ENCODE assay signal across 18 cellular contexts in the genomic region with DNA sequence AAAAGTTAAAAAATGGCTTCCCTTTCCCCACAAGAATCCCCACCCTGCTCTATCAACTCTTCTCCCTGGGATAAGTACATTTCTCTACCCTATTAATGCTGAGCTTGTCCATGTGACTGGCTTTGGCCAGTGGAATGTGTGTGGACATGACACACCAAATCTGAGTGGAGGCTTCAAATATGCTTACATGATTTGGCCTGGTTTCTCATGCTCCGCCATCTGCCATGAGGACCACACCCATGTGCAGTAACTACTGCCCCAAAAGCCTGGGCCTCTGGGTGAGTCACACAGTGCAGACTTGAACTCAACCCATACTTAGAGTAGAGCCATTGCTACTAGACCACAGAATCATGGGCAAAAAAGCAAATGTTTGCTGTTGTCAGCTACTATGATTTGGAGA. TPM values are rescaled to one million over a fixed set of nuclear protein-coding genes. Genes with fewer than 3 reads are reported as not detected.
DNase-seq lines count a peak whose midpoint lies in the region; ATAC-seq and TF ChIP-seq lines count a peak whose summit lies in the region.
"Had no signal": no experiment of that assay in that cellular context is flagged by ENCODE, and none has a peak within 500 bp of the region (broad histone marks: within the 10 kb centered on the region; RNA-seq: fewer than 3 reads in every experiment).

No MANE protein-coding gene starts in this region.

- DNase-seq in AG08396 (ENCODE audit: low spot score) (peak; percentile 59), ELR (ENCODE audit: low read depth) (peak; percentile 37), NK-92 (lab: John Stamatoyannopoulos, UW; ENCODE audit: unreplicated experiment) (no peak), midbrain (lab: John Stamatoyannopoulos, UW) (no peak), immature natural killer cell (no peak), pons (ENCODE audit: low spot score) (no peak)
- no peak for DNase-seq in activated CD4-positive, alpha-beta memory T cell treated with anti-CD3 and anti-CD28 coated beads for 36 hours
- DNase-seq: activated naive CD8-positive, alpha-beta T cell treated with anti-CD3 and anti-CD28 coated beads, Interleukin-2, amount 10 ng/mL, durations not matched to agents 7 days and 5 days; CD8-positive, alpha-beta T cell; effector CD4-positive, alpha-beta T cell; GOT3; hypothalamus; mesendoderm; NCI-H146; NCI-H774; stomach had no signal

- peaks cover 0 to 92% of the 10 kb centered on the region in 2 donors for H3K36me3 ChIP-seq in gastroesophageal sphincter

- H3K4me3 ChIP-seq in gastroesophageal sphincter = no peak overlapping the region
- H3K4me3 ChIP-seq: SK-N-MC, stomach had no signal

- peaks cover 12% of the 10 kb centered on the region for H3K4me1 Mint-ChIP-seq in activated CD4-positive, alpha-beta memory T cell treated with anti-CD3 and anti-CD28 coated beads for 36 hours (ENCODE audit: low read depth)
- H3K4me1 Mint-ChIP-seq in immature natural killer cell = no peaks in the 10 kb centered on the region

- no peak overlapping the region for H3K27ac ChIP-seq in gastroesophageal sphincter
- H3K27ac ChIP-seq: SK-N-MC had no signal

- intact Hi-C loops in activated CD4-positive, alpha-beta memory T cell treated with anti-CD3 and anti-CD28 coated beads for 36 hours (cut with micrococcal nuclease) = no loop called here

- H3K27me3 Mint-ChIP-seq in activated CD4-positive, alpha-beta memory T cell treated with anti-CD3 and anti-CD28 coated beads for 36 hours = no peaks in the 10 kb centered on the region
- no peaks in the 10 kb centered on the region for H3K27me3 Mint-ChIP-seq in immature natural killer cell (ENCODE audit: low read depth in 3 of 3)
- H3K27me3 Mint-ChIP-seq: activated naive CD8-positive, alpha-beta T cell treated with anti-CD3 and anti-CD28 coated beads, Interleukin-2, amount 10 ng/mL, durations not matched to agents 7 days and 5 days had no signal

- peaks cover 54% of the 10 kb centered on the region for H3K36me3 Mint-ChIP-seq in activated CD4-positive, alpha-beta memory T cell treated with anti-CD3 and anti-CD28 coated beads for 36 hours
- H3K36me3 Mint-ChIP-seq in immature natural killer cell = peaks cover 8 to 41% (median 38%) of the 10 kb centered on the region in 3 donors

- CTCF ChIA-PET in activated CD4-positive, alpha-beta memory T cell treated with anti-CD3 and anti-CD28 coated beads for 36 hours (lab: Charles Lee) = interaction anchor here (0.6 kb wide), 1 partner anchor 165 kb away, joined by 4 read pairs; no protein-coding TSS in a partner anchor

- no peak overlapping the region for H3K4me3 Mint-ChIP-seq in activated CD4-positive, alpha-beta memory T cell treated with anti-CD3 and anti-CD28 coated beads for 36 hours
- H3K4me3 Mint-ChIP-seq in immature natural killer cell = no peak overlapping the region
- H3K4me3 Mint-ChIP-seq: activated naive CD8-positive, alpha-beta T cell treated with anti-CD3 and anti-CD28 coated beads, Interleukin-2, amount 10 ng/mL, durations not matched to agents 7 days and 5 days; CD8-positive, alpha-beta T cell had no signal

- TF ChIP-seq CTCF in gastroesophageal sphincter (IDR thresholded peaks at IDR 0.05) = no peak

- no peak for TF ChIP-seq POLR2A in gastroesophageal sphincter (IDR thresholded peaks at IDR 0.05)

- ATAC-seq in gastroesophageal sphincter = peak; percentile 69
- ATAC-seq: CD8-positive, alpha-beta T cell had no signal

- H3K27ac Mint-ChIP-seq in activated CD4-positive, alpha-beta memory T cell treated with anti-CD3 and anti-CD28 coated beads for 36 hours = peak overlapping the region; percentile 52
- H3K27ac Mint-ChIP-seq in immature natural killer cell = no peak overlapping the region
- H3K27ac Mint-ChIP-seq: activated naive CD8-positive, alpha-beta T cell treated with anti-CD3 and anti-CD28 coated beads, Interleukin-2, amount 10 ng/mL, durations not matched to agents 7 days and 5 days; CD8-positive, alpha-beta T cell had no signal

- POLR2A ChIA-PET in activated CD4-positive, alpha-beta memory T cell treated with anti-CD3 and anti-CD28 coated beads for 36 hours (lab: Charles Lee) = interaction anchor here (1.3 kb wide), 1 partner anchor 27 kb away, joined by 10 read pairs; no protein-coding TSS in a partner anchor

- no peak for TF ChIP-seq EP300 in gastroesophageal sphincter (IDR thresholded peaks at IDR 0.05)

- no peaks in the 10 kb centered on the region for H3K9me3 Mint-ChIP-seq in activated CD4-positive, alpha-beta memory T cell treated with anti-CD3 and anti-CD28 coated beads for 36 hours
- no peaks in the 10 kb centered on the region for H3K9me3 Mint-ChIP-seq in immature natural killer cell
- H3K9me3 Mint-ChIP-seq: activated naive CD8-positive, alpha-beta T cell treated with anti-CD3 and anti-CD28 coated beads, Interleukin-2, amount 10 ng/mL, durations not matched to agents 7 days and 5 days; CD8-positive, alpha-beta T cell had no signal

- no peaks in the 10 kb centered on the region for H3K9me3 ChIP-seq in gastroesophageal sphincter
- H3K9me3 ChIP-seq: stomach had no signal

- H3K27me3 ChIP-seq in gastroesophageal sphincter = no peaks in the 10 kb centered on the region
- H3K27me3 ChIP-seq: stomach had no signal

- peaks cover 0 to 7% (median 0%) of the 10 kb centered on the region in 3 donors for H3K4me1 ChIP-seq in gastroesophageal sphincter
- H3K4me1 ChIP-seq: stomach had no signal

- 40% methylated on average over 1 of the region's 1 CpG; no CpG with 5 or more reads in 1 of the 2 donors for WGBS in gastroesophageal sphincter (ENCODE audit: low coverage in 1 of 2), 2 donors

RNA-seq across cellular contexts. Expression of gene RASSF2, which starts 36.3 kb away (rescaled TPM):
- total RNA-seq in activated CD4-positive, alpha-beta memory T cell treated with anti-CD3 and anti-CD28 coated beads for 36 hours = 10 to 100 TPM; 44.6 to 46.1 TPM
- total RNA-seq in gastroesophageal sphincter = 10 to 100 TPM; 28.3 to 99.0 (median 69.1) TPM
- polyA plus RNA-seq in immature natural killer cell = 10 to 100 TPM; 15.7 to 18.7 (median 16.7) TPM

Comparison
In these comparisons a context has a peak if more than half of its experiments do, and no peak if none do; other contexts are left out.
1. DNase-seq: peak in AG08396 (single experiment) and ELR (single experiment); none in activated CD4-positive, alpha-beta memory T cell treated with anti-CD3 and anti-CD28 coated beads for 36 hours (single experiment), NK-92 (single experiment), midbrain (single experiment), immature natural killer cell (0 of 3) and pons (single experiment).